ENCODE assay signal across 21 cellular contexts in the genomic region with DNA sequence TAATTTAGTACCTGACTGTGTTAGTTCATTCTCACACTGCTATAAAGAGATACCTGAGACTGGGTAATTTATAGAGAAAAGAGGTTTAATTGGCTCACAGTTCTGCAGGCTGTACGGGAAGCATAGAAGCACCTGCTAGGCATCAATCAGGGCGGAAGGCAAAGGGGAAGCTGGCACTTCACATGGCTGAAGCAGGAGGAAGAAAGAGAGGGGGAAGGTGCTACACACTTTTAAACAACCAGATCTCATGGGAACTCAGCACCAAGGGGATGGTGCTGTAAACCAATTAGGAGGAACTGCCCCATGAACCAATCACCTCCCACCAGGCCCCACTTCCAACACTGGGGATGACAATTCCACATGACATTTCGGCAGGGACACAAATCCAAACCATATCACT.
"Had no signal": no experiment of that assay in that cellular context is flagged by ENCODE, and none has a peak within 500 bp of the region (broad histone marks: within the 10 kb centered on the region; RNA-seq: fewer than 3 reads in every experiment).

No MANE protein-coding gene starts in this region.

- H3K27ac ChIP-seq: cardiac muscle cell, esophagus muscularis mucosa, heart right ventricle, left ventricle myocardium inferior, skin epidermis, thoracic aorta, upper lobe of left lung had no signal

- H3K27me3 ChIP-seq: cardiac muscle cell, esophagus muscularis mucosa, heart right ventricle, upper lobe of left lung had no signal

- H3K4me3 Mint-ChIP-seq: activated naive CD8-positive, alpha-beta T cell treated with anti-CD3 and anti-CD28 coated beads, Interleukin-2, amount 10 ng/mL, durations not matched to agents 7 days and 5 days; immature natural killer cell; T-cell had no signal

- H3K4me1 ChIP-seq: esophagus muscularis mucosa had no signal

- H3K27ac Mint-ChIP-seq: activated naive CD8-positive, alpha-beta T cell treated with anti-CD3 and anti-CD28 coated beads, Interleukin-2, amount 10 ng/mL, durations not matched to agents 7 days and 5 days; progenitor cell of endocrine pancreas had no signal

- H3K9me3 Mint-ChIP-seq: activated naive CD8-positive, alpha-beta T cell treated with anti-CD3 and anti-CD28 coated beads, Interleukin-2, amount 10 ng/mL, durations not matched to agents 7 days and 5 days; immature natural killer cell; T-cell had no signal

- DNase-seq: activated CD4-positive, alpha-beta T cell treated with anti-CD3 and anti-CD28 coated beads, Interleukin-2, amount 50 U/mL, for 4 hours; activated CD4-positive, CD25-positive, alpha-beta regulatory T cell treated with anti-CD3 and anti-CD28 coated beads, Interleukin-2, amount 50 U/mL, for 72 hours; activated naive CD8-positive, alpha-beta T cell treated with anti-CD3 and anti-CD28 coated beads, Interleukin-2, amount 10 ng/mL, durations not matched to agents 7 days and 5 days; amygdala; dermis blood vessel endothelial cell; effector memory CD4-positive, alpha-beta T cell; heart right ventricle; immature natural killer cell; kidney glomerular epithelial cell; left ventricle myocardium inferior; mammary epithelial cell; stimulated activated CD4-positive, alpha-beta T cell treated with anti-CD3 and anti-CD28 coated beads, Interleukin-15, amount 100 ng/mL, for 24 hours; stimulated activated CD4-positive, alpha-beta T cell treated with anti-CD3 and anti-CD28 coated beads, Interleukin-4, amount 100 ng/mL, for 1 hour; T-cell; T-helper 9 cell; upper lobe of left lung had no signal

- H3K9me3 ChIP-seq: esophagus muscularis mucosa, heart right ventricle, left ventricle myocardium inferior, thoracic aorta, upper lobe of left lung had no signal

- ATAC-seq: heart right ventricle, T-cell had no signal

- H3K36me3 ChIP-seq: cardiac muscle cell had no signal

- H3K4me3 ChIP-seq: cardiac muscle cell, esophagus muscularis mucosa, heart right ventricle, left ventricle myocardium inferior, skin epidermis, thoracic aorta, upper lobe of left lung had no signal

- H3K27me3 Mint-ChIP-seq: activated naive CD8-positive, alpha-beta T cell treated with anti-CD3 and anti-CD28 coated beads, Interleukin-2, amount 10 ng/mL, durations not matched to agents 7 days and 5 days; progenitor cell of endocrine pancreas; T-cell had no signal
